In genomic region chr1:16922885-16923431, GRCh38 we compare ENCODE assay signal across 1 cellular context.
TF ChIP-seq lines count a peak whose summit lies in the region.

No MANE protein-coding gene starts in this region.

TF ChIP-seq in K562, 482 proteins besides CTCF, POLR2A, EP300 and RAD21 (continued from another document and continues in another):
- TF ChIP-seq ZBTB40 (IDR thresholded peaks at IDR 0.05), result no peak
- no peak for TF ChIP-seq ZBTB40 (CRISPR knock-in tag; IDR thresholded peaks at IDR 0.05)
- TF ChIP-seq SUPT5H (IDR thresholded peaks at IDR 0.05), result no peak
- no peak for TF ChIP-seq ZC3H4 (CRISPR knock-in tag; IDR thresholded peaks at IDR 0.05; ENCODE audit: borderline replicate concordance)
- no peak for TF ChIP-seq ZNF551 (CRISPR knock-in tag; IDR thresholded peaks at IDR 0.05)
- no peak for TF ChIP-seq ZEB2 (IDR thresholded peaks at IDR 0.05)
- no peak for TF ChIP-seq U2AF2 (optimal IDR thresholded peaks at IDR 0.05; ENCODE audit: low read depth, low read length)
- TF ChIP-seq MCM5 (IDR thresholded peaks at IDR 0.05; ENCODE audit: low read depth), result no peak
- TF ChIP-seq ZFX (CRISPR knock-in tag; IDR thresholded peaks at IDR 0.05), result no peak
- TF ChIP-seq FOXP4 (CRISPR knock-in tag; IDR thresholded peaks at IDR 0.05; ENCODE audit: borderline replicate concordance), result no peak
- no peak for TF ChIP-seq RNF2 (IDR thresholded peaks at IDR 0.05)
- no peak for TF ChIP-seq BRD9 (IDR thresholded peaks at IDR 0.05; ENCODE audit: low read depth, partially characterized antibody)
- TF ChIP-seq NR0B1 (IDR thresholded peaks at IDR 0.05; ENCODE audit: partially characterized antibody), result no peak
- TF ChIP-seq EP400 (IDR thresholded peaks at IDR 0.05), result no peak
- TF ChIP-seq RBM17 (IDR thresholded peaks at IDR 0.05; ENCODE audit: borderline replicate concordance, low read depth, low read length), result no peak
- TF ChIP-seq ARID2 (IDR thresholded peaks at IDR 0.05), result no peak
- no peak for TF ChIP-seq ZNF436 (CRISPR knock-in tag; IDR thresholded peaks at IDR 0.05)
- no peak for TF ChIP-seq ELF4 (CRISPR knock-in tag; IDR thresholded peaks at IDR 0.05)
- no peak for TF ChIP-seq FOXJ2 (tag; IDR thresholded peaks at IDR 0.05)
- no peak for TF ChIP-seq U2AF1 (optimal IDR thresholded peaks at IDR 0.05; ENCODE audit: low read depth, low read length)
- no peak for TF ChIP-seq ZNF449 (CRISPR knock-in tag; IDR thresholded peaks at IDR 0.05)
- no peak for TF ChIP-seq HMG20B (CRISPR knock-in tag; IDR thresholded peaks at IDR 0.05)
- no peak for TF ChIP-seq SLC30A9 (CRISPR knock-in tag; IDR thresholded peaks at IDR 0.05)
- TF ChIP-seq ETS2 (tag; IDR thresholded peaks at IDR 0.05; ENCODE audit: borderline replicate concordance, poor library complexity, severe bottlenecking), result no peak
- TF ChIP-seq ZNF511 (CRISPR knock-in tag; IDR thresholded peaks at IDR 0.05), result no peak
- peak; percentile 25 for TF ChIP-seq DACH1 (IDR thresholded peaks at IDR 0.05; ENCODE audit: partially characterized antibody)
- no peak for TF ChIP-seq SMARCA4 (IDR thresholded peaks at IDR 0.05)
- TF ChIP-seq ZNF318 (IDR thresholded peaks at IDR 0.05; ENCODE audit: borderline replicate concordance in 1 of 2, low read depth in 1 of 2), result no peak
- no peak for TF ChIP-seq TFE3 (CRISPR knock-in tag; IDR thresholded peaks at IDR 0.05)
- TF ChIP-seq ATF4 (CRISPR knock-in tag; IDR thresholded peaks at IDR 0.05), result no peak
- TF ChIP-seq ZBTB1 (CRISPR knock-in tag; IDR thresholded peaks at IDR 0.05; ENCODE audit: borderline replicate concordance, low read depth), result no peak
- no peak for TF ChIP-seq SMC3 (conservative IDR thresholded peaks at IDR 0.05; ENCODE audit: insufficient read depth, low read depth, low read length)
- peak in 1 of 2 experiments; percentile 65; a peak in 1 of 4 replicates for TF ChIP-seq HDAC1 (IDR thresholded peaks at IDR 0.05)
